Comparison of ENCODE assay signal across 14 cellular contexts in genomic region chr1:206048582-206048981, GRCh38. TPM values are rescaled to one million over a fixed set of nuclear protein-coding genes. Genes with fewer than 3 reads are reported as not detected.
DNase-seq lines count a peak whose midpoint lies in the region; ATAC-seq, FAIRE-seq and TF ChIP-seq lines count a peak whose summit lies in the region.
"Had no signal": no experiment of that assay in that cellular context is flagged by ENCODE, and none has a peak within 500 bp of the region (broad histone marks: within the 10 kb centered on the region; RNA-seq: fewer than 3 reads in every experiment).

No MANE protein-coding gene starts in this region.

- no peak overlapping the region for H3K56ac ChIP-seq in IMR-90 (ENCODE audit: extremely low read depth, insufficient read depth, low read length)

- H2BK120ac ChIP-seq in IMR-90 (ENCODE audit: low read depth, low read length) = no peak overlapping the region

- no peaks in the 10 kb centered on the region for H3K79me1 ChIP-seq in IMR-90 (ENCODE audit: low read depth in 1 of 2, low read length in 2 of 2)

- H3K36me3 Mint-ChIP-seq in activated T-cell treated with anti-CD3 and anti-CD28 coated beads, Interleukin-2, amount 50 U/mL, for 4 hours (ENCODE audit: insufficient read depth) = no peaks in the 10 kb centered on the region
- H3K36me3 Mint-ChIP-seq: natural killer cell treated with Interleukin-12 subunit alpha and Interleukin-12 subunit beta and Interleukin-15 and Interleukin-18, amount 100 ng/mL, for 72 hours had no signal

- FAIRE-seq in RCC 7860 (lab: Jason Lieb, UNC) = no peak

- H2AK5ac ChIP-seq in IMR-90 (ENCODE audit: low read depth, low read length) = no peak overlapping the region

- H3K27me3 ChIP-seq in IMR-90 (ENCODE audit: control insufficient read depth, insufficient read depth, low read length) = peaks cover 34% of the 10 kb centered on the region
- no peaks in the 10 kb centered on the region for H3K27me3 ChIP-seq in stomach

- DNase-seq in IMR-90 (no peak), RCC 7860 (ENCODE audit: low spot score) (peak; percentile 57), kidney tubule cell (ENCODE audit: low spot score) (peak; percentile 90), stomach (peak; percentile 76), DMS 273 (lab: John Stamatoyannopoulos, UW; ENCODE audit: unreplicated experiment) (no peak)
- no peak for DNase-seq in activated T-cell treated with anti-CD3 and anti-CD28 coated beads, Interleukin-2, amount 50 U/mL, for 4 hours
- DNase-seq: activated CD4-positive, CD25-positive, alpha-beta regulatory T cell treated with anti-CD3 and anti-CD28 coated beads, Interleukin-2, amount 50 U/mL, for 72 hours; activated T-cell treated with anti-CD3 and anti-CD28 coated beads, Interleukin-2, amount 50 U/mL, for 1 hour had no signal

- no peak overlapping the region for H4K91ac ChIP-seq in IMR-90 (ENCODE audit: insufficient read depth, low read depth, low read length)

- no peak for TF ChIP-seq EP300 in stomach (IDR thresholded peaks at IDR 0.05)

- 83% methylated on average over 2 of the region's 6 CpGs; no CpG with 5 or more reads in 1 of the 2 experiments for WGBS in IMR-90 (ENCODE audit: extremely low coverage in 2 of 2, insufficient read length in 1 of 2), 2 experiments
- 31 to 58% (median 38%) methylated on average over 6 of the region's 6 CpGs for WGBS in stomach, 5 donors

- H3K9me3 Mint-ChIP-seq in activated T-cell treated with anti-CD3 and anti-CD28 coated beads, Interleukin-2, amount 50 U/mL, for 4 hours = no peaks in the 10 kb centered on the region
- H3K9me3 Mint-ChIP-seq: natural killer cell treated with Interleukin-12 subunit alpha and Interleukin-12 subunit beta and Interleukin-15 and Interleukin-18, amount 100 ng/mL, for 72 hours had no signal

- no peak overlapping the region for H3K14ac ChIP-seq in IMR-90 (replicated peaks; ENCODE audit: low read depth, low read length)

- no TSS peak for BruUV-seq in IMR-90 (replicated peaks; lab: Mats Ljungman, UMichigan)

- no peak for ATAC-seq in IMR-90 (ENCODE audit: low read depth)
- no peak for ATAC-seq in HG03097 (IDR thresholded peaks at IDR 0.05; ENCODE audit: low FRiP score, unreplicated experiment)
- ATAC-seq in activated T-cell treated with anti-CD3 and anti-CD28 coated beads, Interleukin-2, amount 50 U/mL, for 4 hours = no peak

- H4K8ac ChIP-seq in IMR-90 (ENCODE audit: low read depth in 2 of 2, low read length in 2 of 2) = no peak overlapping the region

- no peak for TF ChIP-seq POLR2A in IMR-90 (IDR thresholded peaks at IDR 0.05; ENCODE audit: low read depth, low read length)
- TF ChIP-seq POLR2A in stomach (IDR thresholded peaks at IDR 0.05) = no peak

- H3K9me3 ChIP-seq in IMR-90 (ENCODE audit: control insufficient read depth, insufficient read depth, low read length) = no peaks in the 10 kb centered on the region
- H3K9me3 ChIP-seq in stomach = no peaks in the 10 kb centered on the region

- H3K23ac ChIP-seq in IMR-90 (ENCODE audit: low read depth, low read length) = no peak overlapping the region

- H3K4me1 ChIP-seq in IMR-90 (ENCODE audit: control insufficient read depth, insufficient read depth, low read length) = no peaks in the 10 kb centered on the region
- peaks cover 0 to 10% (median 8%) of the 10 kb centered on the region in 4 donors for H3K4me1 ChIP-seq in stomach

- no peak for TF ChIP-seq CTCF in IMR-90 (conservative IDR thresholded peaks at IDR 0.05; ENCODE audit: low read depth, low read length)
- TF ChIP-seq CTCF in stomach (IDR thresholded peaks at IDR 0.05) = no peak

- no peak overlapping the region for H4K5ac ChIP-seq in IMR-90 (ENCODE audit: low read depth, low read length)

- in situ Hi-C loops in IMR-90 (cut with MboI; ENCODE audit: low sequenced_read_pairs) = no loop called here

- no peaks in the 10 kb centered on the region for H4K20me1 ChIP-seq in IMR-90 (ENCODE audit: insufficient read depth, low read length)

- H3K36me3 ChIP-seq in IMR-90 (ENCODE audit: control insufficient read depth, insufficient read depth, low read length) (no peaks in the 10 kb centered on the region), stomach (no peaks in the 10 kb centered on the region)

- no peak overlapping the region for H2BK20ac ChIP-seq in IMR-90 (ENCODE audit: low read depth, low read length)

- no peak overlapping the region for H3K4ac ChIP-seq in IMR-90 (ENCODE audit: low read depth, low read length)

- no peak overlapping the region for H3K18ac ChIP-seq in IMR-90 (ENCODE audit: low read depth, low read length)

- H3K4me1 Mint-ChIP-seq in activated T-cell treated with anti-CD3 and anti-CD28 coated beads, Interleukin-2, amount 50 U/mL, for 4 hours (ENCODE audit: low read depth) = peaks cover 34% of the 10 kb centered on the region

- dilution Hi-C loops in IMR-90 (cut with HindIII; ENCODE audit: low sequenced_read_pairs, unreplicated experiment) = no loop called here

- peak overlapping the region; percentile 72 for H2AK9ac ChIP-seq in IMR-90 (replicated peaks; ENCODE audit: low read depth, low read length, poor library complexity)

- H2BK5ac ChIP-seq in IMR-90 (ENCODE audit: low read depth, low read length, poor library complexity, severe bottlenecking) = no peak overlapping the region

- 0 out of 2 replicates have a peak, but pooled peaks cover 3% of the 10 kb centered on the region for H3K9me1 ChIP-seq in IMR-90 (ENCODE audit: insufficient read depth, low read length)

- intact Hi-C loops in IMR-90 (cut with micrococcal nuclease) = no loop called here
- intact Hi-C loops in stomach (cut with DNase I; ENCODE audit: low total_unique reads) = no loop called here

- H3K27ac ChIP-seq in IMR-90 (ENCODE audit: insufficient read depth, low read length) (no peak overlapping the region), stomach (peak overlapping the region in 3 of 5 donors; percentile 39 to 66 (median 59))
- H3K27ac ChIP-seq: SK-N-MC had no signal

- H3K4me2 ChIP-seq in IMR-90 (ENCODE audit: low read depth, low read length) = no peak overlapping the region

- POLR2A ChIA-PET in IMR-90 (lab: Charles Lee; ENCODE audit: unreplicated experiment) = no interaction called here

- no peak overlapping the region for H2AFZ ChIP-seq in IMR-90 (replicated peaks; ENCODE audit: low read length, poor library complexity)

- CTCF ChIA-PET in IMR-90 (lab: Yijun Ruan, JAX) = no interaction called here

- H3K4me3 Mint-ChIP-seq in activated T-cell treated with anti-CD3 and anti-CD28 coated beads, Interleukin-2, amount 50 U/mL, for 4 hours = no peak overlapping the region
- H3K4me3 Mint-ChIP-seq: natural killer cell treated with Interleukin-12 subunit alpha and Interleukin-12 subunit beta and Interleukin-15 and Interleukin-18, amount 100 ng/mL, for 72 hours had no signal

- H2BK15ac ChIP-seq in IMR-90 (ENCODE audit: low read depth, low read length) = no peak overlapping the region

- no peak for TF ChIP-seq RAD21 in IMR-90 (IDR thresholded peaks at IDR 0.05; ENCODE audit: low read length)

- no peaks in the 10 kb centered on the region for H3K27me3 Mint-ChIP-seq in activated T-cell treated with anti-CD3 and anti-CD28 coated beads, Interleukin-2, amount 50 U/mL, for 4 hours (ENCODE audit: low read depth)

- H3K4me3 ChIP-seq in IMR-90 (ENCODE audit: insufficient read depth, low read depth, low read length) (no peak overlapping the region), stomach (no peak overlapping the region)
- H3K4me3 ChIP-seq: SK-N-MC had no signal

- no peak overlapping the region for H3K9ac ChIP-seq in IMR-90 (ENCODE audit: low read depth, low read length)

TF ChIP-seq in IMR-90, 13 proteins besides CTCF, POLR2A, EP300 and RAD21 (continues in another document):
- TF ChIP-seq ELK1 (IDR thresholded peaks at IDR 0.05; ENCODE audit: borderline replicate concordance, low read depth, low read length) (no peak), CHD1 (IDR thresholded peaks at IDR 0.05; ENCODE audit: low read depth, low read length) (no peak), MAFK (IDR thresholded peaks at IDR 0.05; ENCODE audit: low read depth, low read length) (no peak), BHLHE40 (IDR thresholded peaks at IDR 0.05; ENCODE audit: low read depth, low read length) (no peak)

RNA-seq across cellular contexts. Expression of gene RHEX, which starts 4.4 kb away (rescaled TPM):
- total RNA-seq in IMR-90 (2012; rRNA removed) = not detected in 2 replicates
- polyA plus RNA-seq in IMR-90 (2012; rRNA removed) = not detected in 2 replicates
- polyA plus RNA-seq in IMR-90 (2012; cell fraction: cytosol; rRNA removed) = not detected in 2 replicates
- polyA plus RNA-seq in IMR-90 (2012; cell fraction: nucleus; rRNA removed; ENCODE audit: low replicate concordance) = not detected in 2 replicates
- total RNA-seq in stomach = 1 to 10 TPM in 1 of 5 donors, under 1 TPM in 2, not detected in 2; 0.87 to 3.1 (median 0.89) TPM
- 10 to 100 TPM in 1 of 3 donors, 1 to 10 TPM in 1, under 1 TPM in 1; 0.83 to 10.5 (median 2.4) TPM for polyA plus RNA-seq in stomach
- total RNA-seq in activated T-cell treated with anti-CD3 and anti-CD28 coated beads, Interleukin-2, amount 50 U/mL, for 4 hours = not detected
- total RNA-seq: MCF 10A, NCI-H460, temporal lobe had no signal

RNA-seq across cellular contexts. Expression of gene CTSE, which starts 24.9 kb away (rescaled TPM):
- total RNA-seq in IMR-90 (2012; rRNA removed) = not detected in 2 replicates
- not detected in 2 replicates for polyA plus RNA-seq in IMR-90 (2012; rRNA removed)
- not detected in 2 replicates for polyA plus RNA-seq in IMR-90 (2012; cell fraction: cytosol; rRNA removed)
- not detected in 2 replicates for polyA plus RNA-seq in IMR-90 (2012; cell fraction: nucleus; rRNA removed; ENCODE audit: low replicate concordance)
- total RNA-seq in stomach = 100 to 1,000 TPM in 3 of 5 donors, 10 to 100 TPM in 1, 1 to 10 TPM in 1; 6.7 to 966 (median 142) TPM
- polyA plus RNA-seq in stomach = 100 to 1,000 TPM in 2 of 3 donors, 10 to 100 TPM in 1; 40.2 to 361 (median 133) TPM
- under 1 TPM in 1 of 3 donors, not detected in 2; 0.32 TPM for total RNA-seq in activated T-cell treated with anti-CD3 and anti-CD28 coated beads, Interleukin-2, amount 50 U/mL, for 4 hours
- total RNA-seq: natural killer cell treated with Interleukin-12 subunit alpha and Interleukin-12 subunit beta and Interleukin-15 and Interleukin-18, amount 100 ng/mL, for 72 hours; NCI-H460 had no signal

RNA-seq across cellular contexts. Expression of gene RAB7B, which starts 45.4 kb away (rescaled TPM):
- total RNA-seq in IMR-90 (2012; rRNA removed) = 9.1 and 10.6 TPM in 2 replicates
- 14.6 and 14.7 TPM in 2 replicates for polyA plus RNA-seq in IMR-90 (2012; rRNA removed)
- 9.8 and 10.5 TPM in 2 replicates for polyA plus RNA-seq in IMR-90 (2012; cell fraction: cytosol; rRNA removed)
- polyA plus RNA-seq in IMR-90 (2012; cell fraction: nucleus; rRNA removed; ENCODE audit: low replicate concordance) = 12.4 and 13.2 TPM in 2 replicates
- 10 to 100 TPM in 1 of 5 donors, 1 to 10 TPM in 2, under 1 TPM in 1, not detected in 1; 0.89 to 14.0 (median 4.6) TPM for total RNA-seq in stomach
- polyA plus RNA-seq in stomach = 1 to 10 TPM; 3.4 to 8.2 (median 6.2) TPM
- under 1 TPM in 2 of 3 donors, not detected in 1; 0.05 to 0.24 TPM for total RNA-seq in activated T-cell treated with anti-CD3 and anti-CD28 coated beads, Interleukin-2, amount 50 U/mL, for 4 hours
- total RNA-seq: natural killer cell treated with Interleukin-12 subunit alpha and Interleukin-12 subunit beta and Interleukin-15 and Interleukin-18, amount 100 ng/mL, for 72 hours; NCI-H460 had no signal

Comparison
In these comparisons a context has a peak if more than half of its experiments do, and no peak if none do; other contexts are left out.
1. DNase-seq: peak in RCC 7860 (single experiment), kidney tubule cell (single experiment) and stomach (single experiment); none in IMR-90 (single experiment), DMS 273 (single experiment) and activated T-cell treated with anti-CD3 and anti-CD28 coated beads, Interleukin-2, amount 50 U/mL, for 4 hours (single experiment).